18 cellular contexts compared by ENCODE assay signal in the genomic region with DNA sequence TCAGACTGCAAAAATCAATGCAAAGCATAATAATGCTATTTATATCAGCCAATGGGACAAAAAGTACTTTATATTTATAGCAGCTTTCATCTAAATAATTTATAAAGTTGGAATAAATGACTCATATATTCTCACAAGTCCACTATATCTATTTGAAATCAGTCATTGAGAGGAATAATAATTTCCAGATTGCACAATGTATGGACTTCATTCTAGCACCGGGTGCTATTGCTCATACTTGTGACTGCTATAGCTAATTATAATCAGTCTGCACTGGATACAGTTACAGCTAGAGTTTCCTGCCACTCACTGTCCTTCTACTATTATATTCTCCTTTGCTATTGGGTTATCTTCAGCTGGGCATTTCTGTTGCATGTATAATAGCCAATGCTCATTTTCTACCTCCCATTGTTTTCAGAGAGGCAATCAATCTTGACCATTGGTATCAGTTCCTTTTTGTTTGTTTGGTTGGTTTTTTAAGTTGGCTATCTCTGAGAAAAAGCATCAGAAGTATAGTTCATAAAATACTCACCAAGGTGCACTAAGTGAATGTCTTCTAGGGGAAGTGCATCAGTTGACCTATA. TPM values are rescaled to one million over a fixed set of nuclear protein-coding genes. Genes with fewer than 3 reads are reported as not detected.
DNase-seq lines count a peak whose midpoint lies in the region; ATAC-seq and TF ChIP-seq lines count a peak whose summit lies in the region.
"Had no signal": no experiment of that assay in that cellular context is flagged by ENCODE, and none has a peak within 500 bp of the region (broad histone marks: within the 10 kb centered on the region; RNA-seq: fewer than 3 reads in every experiment).

No MANE protein-coding gene starts in this region.

- H3K4me3 ChIP-seq in GM23248 (no peak overlapping the region), fibroblast of mammary gland (ENCODE audit: control insufficient read depth, low read depth, low read length) (no peak overlapping the region), PC-9 (no peak overlapping the region)
- H3K4me3 ChIP-seq: gastrocnemius medialis, SK-N-MC, suprapubic skin, uterus had no signal

- H2AFZ ChIP-seq in GM23248 (no peak overlapping the region), PC-9 (no peak overlapping the region)
- H2AFZ ChIP-seq: parathyroid adenoma had no signal

- H3K4me1 ChIP-seq in GM23248 (ENCODE audit: insufficient read depth) (no peaks in the 10 kb centered on the region), PC-9 (replicated peaks; ENCODE audit: insufficient read depth) (no peaks in the 10 kb centered on the region)
- H3K4me1 ChIP-seq: gastrocnemius medialis, parathyroid adenoma, uterus had no signal

- H3K4me2 ChIP-seq in GM23248 (ENCODE audit: unreplicated experiment) (no peak overlapping the region), PC-9 (no peak overlapping the region)

- WGBS in GM23248 (ENCODE audit: low coverage in 1 of 2, low lambda C conversion rate in 2 of 2, missing lambda C conversion rate in 2 of 2), 2 experiments = 0 to 10% methylated on average over 1 of the region's 1 CpG

- no TSS peak for BruUV-seq in PC-9 (replicated peaks; lab: Mats Ljungman, UMichigan)

- H3K9me3 ChIP-seq in GM23248 (ENCODE audit: low read depth) (no peaks in the 10 kb centered on the region), PC-9 (ENCODE audit: insufficient read depth, low read depth) (no peaks in the 10 kb centered on the region)
- H3K9me3 ChIP-seq: gastrocnemius medialis, suprapubic skin, uterus had no signal

- no peaks in the 10 kb centered on the region for H3K79me2 ChIP-seq in GM23248 (ENCODE audit: insufficient read depth)
- H3K79me2 ChIP-seq in PC-9 (ENCODE audit: low read depth) = no peaks in the 10 kb centered on the region
- H3K79me2 ChIP-seq: parathyroid adenoma had no signal

- H3K27ac ChIP-seq in GM23248 (no peak overlapping the region), PC-9 (no peak overlapping the region)
- H3K27ac ChIP-seq: gastrocnemius medialis, parathyroid adenoma, SK-N-MC, suprapubic skin, uterus had no signal

- peaks cover 23% of the 10 kb centered on the region for H3K27me3 ChIP-seq in GM23248 (replicated peaks; ENCODE audit: insufficient read depth)
- 0 out of 2 replicates have a peak, but pooled peaks cover 4% of the 10 kb centered on the region for H3K27me3 ChIP-seq in PC-9 (ENCODE audit: insufficient read depth, low read depth)
- H3K27me3 ChIP-seq: uterus had no signal

- intact Hi-C loops in PC-9 (cut with micrococcal nuclease; ENCODE audit: unreplicated experiment) = no loop called here

- no peaks in the 10 kb centered on the region for H3F3A ChIP-seq in GM23248 (ENCODE audit: insufficient read depth)
- H3F3A ChIP-seq in PC-9 (ENCODE audit: insufficient read depth, low read depth) = no peaks in the 10 kb centered on the region

- H4K20me1 ChIP-seq in GM23248 (ENCODE audit: insufficient read depth) (no peaks in the 10 kb centered on the region), PC-9 (ENCODE audit: insufficient read depth) (no peaks in the 10 kb centered on the region)

- POLR2A ChIA-PET in PC-9 (lab: Charles Lee; ENCODE audit: unreplicated experiment) = no interaction called here

- in situ Hi-C loops in GM23248 (cut with MboI) = no loop called here

- H3K36me3 ChIP-seq in GM23248 (ENCODE audit: low read depth) (no peaks in the 10 kb centered on the region), PC-9 (ENCODE audit: low read depth) (no peaks in the 10 kb centered on the region)
- H3K36me3 ChIP-seq: gastrocnemius medialis, suprapubic skin, uterus had no signal

- CTCF ChIA-PET in PC-9 (lab: Charles Lee) = no interaction called here

- TF ChIP-seq CTCF in fibroblast of mammary gland (conservative IDR thresholded peaks at IDR 0.05; ENCODE audit: control insufficient read depth, insufficient read depth, low read depth, low read length) (no peak), PC-9 (conservative IDR thresholded peaks at IDR 0.05) (no peak)

- DNase-seq in COLO829 (ENCODE audit: low spot score) (peak; percentile 10), GM23248 (peak; percentile 27), amniotic epithelial cell (ENCODE audit: low read depth) (peak; percentile 21), fibroblast of mammary gland (ENCODE audit: low read depth) (peak; percentile 26), PC-9 (no peak), hypothalamus (lab: John Stamatoyannopoulos, UW) (no peak), hippocampal formation (lab: John Stamatoyannopoulos, UW) (no peak)
- DNase-seq: activated CD4-positive, alpha-beta T cell treated with anti-CD3 and anti-CD28 coated beads, Interleukin-2, amount 50 U/mL, for 1 hour; cortex of kidney; gastrocnemius medialis; MV-4-11; uterus had no signal

- no peak for ATAC-seq in GM19452 (IDR thresholded peaks at IDR 0.05; ENCODE audit: unreplicated experiment)
- ATAC-seq: activated naive CD4-positive, alpha-beta T cell treated with anti-CD3 and anti-CD28 coated beads, Interleukin-2, amount 50 U/mL, for 72 hours; gastrocnemius medialis; Panc1 had no signal

- H3K9me2 ChIP-seq in GM23248 (ENCODE audit: insufficient read depth) (no peaks in the 10 kb centered on the region), PC-9 (ENCODE audit: insufficient read depth) (no peaks in the 10 kb centered on the region)

- no peak overlapping the region for H3K9ac ChIP-seq in GM23248
- H3K9ac ChIP-seq: parathyroid adenoma had no signal

RNA-seq across cellular contexts. Expression of a gene that starts 1.9 kb away (rescaled TPM):
- total RNA-seq in GM23248 (2014; rRNA removed; shearing (Covaris generic)) = 0.22 TPM in 1 of 2 replicates, not detected in the other
- polyA plus RNA-seq in GM23248 (2016; fragmentation: Nextera tagmentation; extraction: Ambion mirVana) = 0.32 TPM in 1 of 2 replicates, not detected in the other
- total RNA-seq in PC-9 (2021) = not detected in 2 replicates
- total RNA-seq: activated naive CD4-positive, alpha-beta T cell treated with anti-CD3 and anti-CD28 coated beads, Interleukin-2, amount 50 U/mL, for 72 hours; gastrocnemius medialis had no signal

Comparison
In these comparisons a context has a peak if more than half of its experiments do, and no peak if none do; other contexts are left out.
1. DNase-seq: peak in COLO829 (single experiment), GM23248 (single experiment), amniotic epithelial cell (single experiment) and fibroblast of mammary gland (single experiment); none in PC-9 (0 of 2), hypothalamus (0 of 51) and hippocampal formation (0 of 2).